In the genomic region with DNA sequence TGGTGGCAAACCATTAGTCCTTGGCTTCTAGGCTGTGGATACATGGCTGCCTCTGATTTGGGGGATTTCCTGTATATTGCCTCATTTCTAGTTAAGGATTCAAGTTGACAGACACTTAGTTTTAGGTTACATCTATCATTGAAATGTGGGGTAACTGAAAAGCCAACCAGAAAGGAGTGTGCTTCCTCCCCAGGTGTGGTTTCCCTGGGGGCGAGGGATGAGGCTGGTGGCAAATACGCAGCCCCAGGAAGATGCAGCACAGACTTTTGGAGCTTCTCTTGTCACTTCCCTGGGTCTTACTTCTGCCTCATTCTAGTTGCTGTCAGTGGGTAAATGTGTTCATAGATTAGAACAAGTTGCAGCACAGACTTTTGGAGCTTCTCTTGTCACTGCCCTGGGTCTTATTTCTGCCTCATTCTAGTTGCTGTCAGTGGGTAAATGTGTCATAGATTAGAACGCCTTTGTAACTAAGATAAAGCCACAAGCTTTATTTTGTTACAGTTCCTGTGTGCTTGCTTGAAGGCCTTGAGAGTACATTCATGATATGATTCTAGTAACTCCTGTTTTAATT, we compare ENCODE assay signal across 8 cellular contexts.
DNase-seq lines count a peak whose midpoint lies in the region; ATAC-seq and TF ChIP-seq lines count a peak whose summit lies in the region.

No MANE protein-coding gene starts in this region.

- H4K91ac ChIP-seq in IMR-90 (ENCODE audit: insufficient read depth, low read depth, low read length), result no peak overlapping the region
- no peak overlapping the region for H4K91ac ChIP-seq in neuronal stem cell (ENCODE audit: low read depth, low read length, poor library complexity)

- TF ChIP-seq RAD21 in IMR-90 (IDR thresholded peaks at IDR 0.05; ENCODE audit: low read length), result no peak

- ATAC-seq in IMR-90 (ENCODE audit: low read depth), result peak; percentile 13; the same call in 1 of the 2 replicates
- ATAC-seq in stimulated activated effector memory CD8-positive, alpha-beta T cell treated with anti-CD3 and anti-CD28 coated beads, Interleukin-12 subunit alpha, Interleukin-12 subunit beta, amount 100 ng/mL, for 72 hours, result peak; percentile 89
- ATAC-seq in HG02623 (IDR thresholded peaks at IDR 0.05; ENCODE audit: unreplicated experiment), result no peak

- H3K56ac ChIP-seq in IMR-90 (ENCODE audit: extremely low read depth, insufficient read depth, low read length), result no peak overlapping the region

- H2AFZ ChIP-seq in IMR-90 (replicated peaks; ENCODE audit: low read length, poor library complexity), result no peak overlapping the region
- no peak overlapping the region for H2AFZ ChIP-seq in neuronal stem cell (ENCODE audit: low read length)

- CTCF ChIA-PET in IMR-90 (lab: Yijun Ruan, JAX), result interaction anchor here (0.6 kb wide), 1 partner anchor 300 kb away, joined by 3 read pairs; no protein-coding TSS in a partner anchor

- H3K4ac ChIP-seq in IMR-90 (ENCODE audit: low read depth, low read length) (no peak overlapping the region), neuronal stem cell (ENCODE audit: low read length) (no peak overlapping the region)

- H2BK15ac ChIP-seq in IMR-90 (ENCODE audit: low read depth, low read length) (peak overlapping the region; percentile 34; the same call in 1 of the 3 replicates), neuronal stem cell (ENCODE audit: low read length) (no peak overlapping the region)

- peaks cover 53% of the 10 kb centered on the region for H3K36me3 Mint-ChIP-seq in stimulated activated effector memory CD8-positive, alpha-beta T cell treated with anti-CD3 and anti-CD28 coated beads, Interleukin-12 subunit alpha, Interleukin-12 subunit beta, amount 100 ng/mL, for 72 hours

- dilution Hi-C loops in IMR-90 (cut with HindIII; ENCODE audit: low sequenced_read_pairs, unreplicated experiment), result no loop called here

- H3K9me1 ChIP-seq in IMR-90 (ENCODE audit: insufficient read depth, low read length), result peaks cover 8% of the 10 kb centered on the region

- H3K14ac ChIP-seq in IMR-90 (replicated peaks; ENCODE audit: low read depth, low read length) (peak overlapping the region; percentile 17; the same call in 1 of the 2 replicates), neuronal stem cell (ENCODE audit: low read length) (no peak overlapping the region)

- POLR2A ChIA-PET in IMR-90 (lab: Charles Lee; ENCODE audit: unreplicated experiment), result no interaction called here

- no peak overlapping the region for H4K8ac ChIP-seq in IMR-90 (ENCODE audit: low read depth in 2 of 2, low read length in 2 of 2)
- no peak overlapping the region for H4K8ac ChIP-seq in neuronal stem cell (ENCODE audit: low read depth, low read length)

- TF ChIP-seq CTCF in IMR-90 (conservative IDR thresholded peaks at IDR 0.05; ENCODE audit: low read depth, low read length), result no peak
- no peak for TF ChIP-seq CTCF in fibroblast of pulmonary artery (IDR thresholded peaks at IDR 0.05; ENCODE audit: low read length, missing control alignments)

- H3K9me3 ChIP-seq in IMR-90 (ENCODE audit: control insufficient read depth, insufficient read depth, low read length), result no peaks in the 10 kb centered on the region
- H3K9me3 ChIP-seq in neuronal stem cell (replicated peaks in 1 of 2; ENCODE audit: control insufficient read depth in 2 of 2, insufficient read depth in 1 of 2, low read depth in 1 of 2, low read length in 2 of 2), result no peaks in the 10 kb centered on the region

- H3K4me1 Mint-ChIP-seq in stimulated activated effector memory CD8-positive, alpha-beta T cell treated with anti-CD3 and anti-CD28 coated beads, Interleukin-12 subunit alpha, Interleukin-12 subunit beta, amount 100 ng/mL, for 72 hours, result peaks cover 66% of the 10 kb centered on the region

- H3K79me1 ChIP-seq in IMR-90 (ENCODE audit: low read depth in 1 of 2, low read length in 2 of 2), result no peaks in the 10 kb centered on the region; a peak in 1 of 4 replicates
- no peaks in the 10 kb centered on the region for H3K79me1 ChIP-seq in neuronal stem cell (ENCODE audit: low read depth, low read length)

- H2BK120ac ChIP-seq in IMR-90 (ENCODE audit: low read depth, low read length) (no peak overlapping the region), neuronal stem cell (ENCODE audit: low read depth, low read length) (no peak overlapping the region)

- no peak overlapping the region; the same call in 1 of the 2 replicates for H3K18ac ChIP-seq in IMR-90 (ENCODE audit: low read depth, low read length)
- H3K18ac ChIP-seq in neuronal stem cell (ENCODE audit: low read length), result no peak overlapping the region

- H3K4me3 ChIP-seq in IMR-90 (ENCODE audit: insufficient read depth, low read depth, low read length), result no peak overlapping the region
- H3K4me3 ChIP-seq in fibroblast of pulmonary artery (replicated peaks; ENCODE audit: low read depth, low read length), result no peak overlapping the region
- no peak overlapping the region for H3K4me3 ChIP-seq in neuronal stem cell (ENCODE audit: low read length in 2 of 2)

- H3K27me3 ChIP-seq in IMR-90 (ENCODE audit: control insufficient read depth, insufficient read depth, low read length) (no peaks in the 10 kb centered on the region), neuronal stem cell (ENCODE audit: control insufficient read depth in 3 of 3, insufficient read depth in 3 of 3, low read depth in 1 of 3, low read length in 3 of 3) (no peaks in the 10 kb centered on the region)

- in situ Hi-C loops in IMR-90 (cut with MboI; ENCODE audit: low sequenced_read_pairs), result no loop called here

- H2BK5ac ChIP-seq in IMR-90 (ENCODE audit: low read depth, low read length, poor library complexity, severe bottlenecking) (peak overlapping the region; percentile 37), neuronal stem cell (ENCODE audit: low read length) (no peak overlapping the region)

- BruUV-seq in IMR-90 (replicated peaks; lab: Mats Ljungman, UMichigan), result no TSS peak

- H3K9me3 Mint-ChIP-seq in stimulated activated effector memory CD8-positive, alpha-beta T cell treated with anti-CD3 and anti-CD28 coated beads, Interleukin-12 subunit alpha, Interleukin-12 subunit beta, amount 100 ng/mL, for 72 hours, result no peaks in the 10 kb centered on the region

- H3K36me3 ChIP-seq in IMR-90 (ENCODE audit: control insufficient read depth, insufficient read depth, low read length) (no peaks in the 10 kb centered on the region), neuronal stem cell (replicated peaks in 1 of 2; ENCODE audit: control insufficient read depth in 2 of 2, insufficient read depth in 2 of 2, low read length in 2 of 2) (no peaks in the 10 kb centered on the region)

- WGBS in IMR-90 (ENCODE audit: extremely low coverage in 2 of 2, insufficient read length in 1 of 2), 2 experiments, result no CpG with 5 or more reads among the region's 3 CpGs
- WGBS in neuronal stem cell (ENCODE audit: extremely low coverage in 2 of 2, insufficient read length in 2 of 2, insufficient replicate concordance in 1 of 2), 2 donors, result no CpG with 5 or more reads among the region's 3 CpGs

- H3K4me1 ChIP-seq in IMR-90 (ENCODE audit: control insufficient read depth, insufficient read depth, low read length) (peaks cover 19% of the 10 kb centered on the region), neuronal stem cell (ENCODE audit: control insufficient read depth in 2 of 2, insufficient read depth in 1 of 2, low read depth in 1 of 2, low read length in 2 of 2) (no peaks in the 10 kb centered on the region)

- H4K20me1 ChIP-seq in IMR-90 (ENCODE audit: insufficient read depth, low read length), result no peaks in the 10 kb centered on the region

- intact Hi-C loops in IMR-90 (cut with micrococcal nuclease), result no loop called here

- H3K27ac ChIP-seq in IMR-90 (ENCODE audit: insufficient read depth, low read length) (no peak overlapping the region), neuronal stem cell (replicated peaks; ENCODE audit: low read length) (no peak overlapping the region)

- H3K23ac ChIP-seq in IMR-90 (ENCODE audit: low read depth, low read length) (no peak overlapping the region), neuronal stem cell (ENCODE audit: low read depth, low read length, poor library complexity) (no peak overlapping the region)

- no peak overlapping the region for H2AK9ac ChIP-seq in IMR-90 (replicated peaks; ENCODE audit: low read depth, low read length, poor library complexity)

- H3K27ac Mint-ChIP-seq in stimulated activated effector memory CD8-positive, alpha-beta T cell treated with anti-CD3 and anti-CD28 coated beads, Interleukin-12 subunit alpha, Interleukin-12 subunit beta, amount 100 ng/mL, for 72 hours, result peak overlapping the region; percentile 94

- no peak for TF ChIP-seq POLR2A in IMR-90 (IDR thresholded peaks at IDR 0.05; ENCODE audit: low read depth, low read length)

- H4K5ac ChIP-seq in IMR-90 (ENCODE audit: low read depth, low read length), result no peak overlapping the region

- DNase-seq in IMR-90 (peak; percentile 39), fibroblast of pulmonary artery (ENCODE audit: low read depth) (peak; percentile 50), neuronal stem cell (ENCODE audit: low spot score) (no peak), NCI-H524 (lab: John Stamatoyannopoulos, UW) (no peak), NCI-H1105 treated with DMSO at 0.1 percent for 48 hours (lab: John Stamatoyannopoulos, UW) (no peak)
- peak; percentile 76 for DNase-seq in activated CD8-positive, alpha-beta memory T cell treated with anti-CD3 and anti-CD28 coated beads for 24 hours
- peak; percentile 36 to 84 for DNase-seq in stimulated activated effector memory CD8-positive, alpha-beta T cell treated with anti-CD3 and anti-CD28 coated beads, Interleukin-12 subunit alpha, Interleukin-12 subunit beta, amount 100 ng/mL, for 72 hours (ENCODE audit: low spot score in 2 of 2)

- no peak overlapping the region for H2BK12ac ChIP-seq in neuronal stem cell (ENCODE audit: low read length)

- peak overlapping the region; percentile 51 for H3K4me3 Mint-ChIP-seq in stimulated activated effector memory CD8-positive, alpha-beta T cell treated with anti-CD3 and anti-CD28 coated beads, Interleukin-12 subunit alpha, Interleukin-12 subunit beta, amount 100 ng/mL, for 72 hours

- H2AK5ac ChIP-seq in IMR-90 (ENCODE audit: low read depth, low read length) (no peak overlapping the region), neuronal stem cell (ENCODE audit: low read depth, low read length) (no peak overlapping the region)

- no peak overlapping the region for H3K4me2 ChIP-seq in IMR-90 (ENCODE audit: low read depth, low read length)
- no peak overlapping the region for H3K4me2 ChIP-seq in neuronal stem cell (ENCODE audit: insufficient read depth, low read length, poor library complexity, severe bottlenecking)

- H3K9ac ChIP-seq in IMR-90 (ENCODE audit: low read depth, low read length), result no peak overlapping the region
- H3K9ac ChIP-seq in neuronal stem cell (ENCODE audit: low read depth, low read length, poor library complexity), result no peak overlapping the region

- H2BK20ac ChIP-seq in IMR-90 (ENCODE audit: low read depth, low read length), result no peak overlapping the region

TF ChIP-seq in IMR-90, 13 proteins besides CTCF, POLR2A, EP300 and RAD21 (continues in another document):
- TF ChIP-seq FOS (IDR thresholded peaks at IDR 0.05; ENCODE audit: low read depth, low read length), result no peak

Comparison
In these comparisons a context has a peak if more than half of its experiments do, and no peak if none do; other contexts are left out.
1. DNase-seq: peak in IMR-90 (single experiment), activated CD8-positive, alpha-beta memory T cell treated with anti-CD3 and anti-CD28 coated beads for 24 hours (single experiment), fibroblast of pulmonary artery (single experiment) and stimulated activated effector memory CD8-positive, alpha-beta T cell treated with anti-CD3 and anti-CD28 coated beads, Interleukin-12 subunit alpha, Interleukin-12 subunit beta, amount 100 ng/mL, for 72 hours (2 of 2); none in neuronal stem cell (single experiment), NCI-H524 (0 of 2) and NCI-H1105 treated with DMSO at 0.1 percent for 48 hours (single experiment).